17 cellular contexts compared by ENCODE assay signal in the genomic region with DNA sequence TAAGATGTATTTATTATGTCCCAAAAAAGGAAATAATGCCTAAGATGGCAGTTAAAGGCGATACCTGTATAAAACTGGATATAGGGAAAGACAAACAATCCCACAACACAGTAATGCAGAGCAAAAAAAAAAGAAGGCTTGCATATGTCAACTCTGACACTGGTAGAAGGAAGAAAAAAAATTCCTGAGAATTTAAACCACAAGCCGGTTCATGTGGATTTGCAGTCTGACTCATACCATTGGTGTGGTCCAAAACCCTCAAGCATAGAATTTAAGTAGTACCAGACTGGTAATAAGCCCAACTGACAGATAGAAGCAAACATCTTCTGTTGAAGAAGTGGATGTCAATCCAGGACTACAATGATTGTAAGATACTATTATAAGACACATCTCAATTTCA. TPM values are rescaled to one million over a fixed set of nuclear protein-coding genes. Genes with fewer than 3 reads are reported as not detected.
A peak's percentile ranks its signal among the peaks of the same experiment; 100 is the strongest.
DNase-seq lines count a peak whose midpoint lies in the region; TF ChIP-seq lines count a peak whose summit lies in the region.
"Had no signal": no experiment of that assay in that cellular context is flagged by ENCODE, and none has a peak within 500 bp of the region (broad histone marks: within the 10 kb centered on the region; RNA-seq: fewer than 3 reads in every experiment).

No MANE protein-coding gene starts in this region.

- peak overlapping the region; percentile 13 for H3K27ac Mint-ChIP-seq in chondrocyte (ENCODE audit: unreplicated experiment)
- H3K27ac Mint-ChIP-seq: activated T-helper 17 cell treated with anti-CD3 and anti-CD28 coated beads, Interleukin-2, amount 50 U/mL, for 72 hours had no signal

- H3K36me3 Mint-ChIP-seq in chondrocyte (ENCODE audit: low read depth) = no peaks in the 10 kb centered on the region

- no peaks in the 10 kb centered on the region for H3K27me3 ChIP-seq in BJ (ENCODE audit: control insufficient read depth, insufficient read depth, low read length)
- H3K27me3 ChIP-seq: gastrocnemius medialis had no signal

- CTCF ChIA-PET in BJ (lab: Yijun Ruan, JAX) = no interaction called here

- H3K4me1 Mint-ChIP-seq in chondrocyte (ENCODE audit: low read depth) = peaks cover 28% of the 10 kb centered on the region

- no peaks in the 10 kb centered on the region for H3K9me3 Mint-ChIP-seq in chondrocyte (ENCODE audit: low read depth)
- H3K9me3 Mint-ChIP-seq: activated CD4-positive, alpha-beta T cell treated with anti-CD3 and anti-CD28 coated beads, Interleukin-2, amount 10 ng/mL, durations not matched to agents 7 days and 5 days; activated T-helper 17 cell treated with anti-CD3 and anti-CD28 coated beads, Interleukin-2, amount 50 U/mL, for 72 hours; CD4-positive, alpha-beta T cell had no signal

- no peak overlapping the region for H3K4me3 Mint-ChIP-seq in chondrocyte (ENCODE audit: unreplicated experiment)

- H3K36me3 ChIP-seq in BJ (ENCODE audit: control insufficient read depth, insufficient read depth, low read length) = no peaks in the 10 kb centered on the region
- H3K36me3 ChIP-seq: gastrocnemius medialis had no signal

- TF ChIP-seq CTCF in BJ (IDR thresholded peaks at IDR 0.05; ENCODE audit: insufficient read depth, low read depth, low read length) = no peak
- no peak for TF ChIP-seq CTCF in chondrocyte (IDR thresholded peaks at IDR 0.05)

- POLR2A ChIA-PET in BJ (lab: Charles Lee) = no interaction called here

- no peak overlapping the region for H3K4me3 ChIP-seq in BJ (ENCODE audit: low read depth, low read length)
- H3K4me3 ChIP-seq: gastrocnemius medialis had no signal

- peak; percentile 77 for DNase-seq in BJ (ENCODE audit: low read depth)
- peak; percentile 18 for DNase-seq in MV-4-11 (lab: John Stamatoyannopoulos, UW)
- no peak for DNase-seq in chondrocyte (ENCODE audit: low spot score)
- peak; percentile 84 for DNase-seq in myocyte (ENCODE audit: low read depth)
- DNase-seq in inferior parietal cortex (ENCODE audit: extremely low spot score) = no peak
- DNase-seq in activated CD4-positive, alpha-beta T cell treated with anti-CD3 and anti-CD28 coated beads, Interleukin-2, amount 50 U/mL, for 48 hours = no peak
- DNase-seq in globus pallidus (ENCODE audit: low spot score) = no peak
- no peak for DNase-seq in LoVo (ENCODE audit: low spot score)
- DNase-seq: activated CD4-positive, alpha-beta T cell treated with anti-CD3 and anti-CD28 coated beads, Interleukin-2, amount 10 ng/mL, durations not matched to agents 7 days and 5 days; CD4-positive, alpha-beta T cell; cerebellar nuclear complex; gastrocnemius medialis; NCI-H1694; NCI-H82; nucleus accumbens had no signal

- H3K27me3 Mint-ChIP-seq in chondrocyte (ENCODE audit: low read depth) = no peaks in the 10 kb centered on the region
- H3K27me3 Mint-ChIP-seq: activated CD4-positive, alpha-beta T cell treated with anti-CD3 and anti-CD28 coated beads, Interleukin-2, amount 10 ng/mL, durations not matched to agents 7 days and 5 days; activated T-helper 17 cell treated with anti-CD3 and anti-CD28 coated beads, Interleukin-2, amount 50 U/mL, for 72 hours; CD4-positive, alpha-beta T cell had no signal

RNA-seq across cellular contexts. Expression of gene DNAI7, which starts 7.2 kb away (rescaled TPM):
- polyA plus RNA-seq in BJ (2011; rRNA removed) = 0.11 and 0.21 TPM in 2 replicates
- 0.15 TPM in 1 of 2 replicates, not detected in the other for polyA minus RNA-seq in BJ (2011; rRNA and poly(A)+ RNA removed)
- total RNA-seq in chondrocyte (0.44 TPM in 1 of 3 replicates, not detected in the others), myocyte (0.19 TPM in 1 of 2 replicates, not detected in the other)
- polyA plus RNA-seq in myocyte (2012) = 0.20 TPM
- total RNA-seq: activated CD4-positive, alpha-beta T cell treated with anti-CD3 and anti-CD28 coated beads, Interleukin-2, amount 10 ng/mL, durations not matched to agents 7 days and 5 days; gastrocnemius medialis; HT-29 had no signal

RNA-seq across cellular contexts. Expression of gene ETFRF1, which starts 7.3 kb away (rescaled TPM):
- polyA plus RNA-seq in BJ (2011; rRNA removed) = 6.0 and 13.6 TPM in 2 replicates
- polyA minus RNA-seq in BJ (2011; rRNA and poly(A)+ RNA removed) = 2.8 and 3.1 TPM in 2 replicates
- total RNA-seq in chondrocyte (9.9 to 19.5 TPM (median 10.8 TPM) in 3 replicates), myocyte (62.6 and 70.6 TPM in 2 replicates)
- 19.6 TPM for polyA plus RNA-seq in myocyte (2012)

Comparison
In these comparisons a context has a peak if more than half of its experiments do, and no peak if none do; other contexts are left out.
1. DNase-seq: peak in BJ (single experiment), MV-4-11 (single experiment) and myocyte (single experiment); none in chondrocyte (single experiment), inferior parietal cortex (single experiment), activated CD4-positive, alpha-beta T cell treated with anti-CD3 and anti-CD28 coated beads, Interleukin-2, amount 50 U/mL, for 48 hours (0 of 2), globus pallidus (single experiment) and LoVo (single experiment).